Comparison of ENCODE assay signal across 21 cellular contexts in the genomic region with DNA sequence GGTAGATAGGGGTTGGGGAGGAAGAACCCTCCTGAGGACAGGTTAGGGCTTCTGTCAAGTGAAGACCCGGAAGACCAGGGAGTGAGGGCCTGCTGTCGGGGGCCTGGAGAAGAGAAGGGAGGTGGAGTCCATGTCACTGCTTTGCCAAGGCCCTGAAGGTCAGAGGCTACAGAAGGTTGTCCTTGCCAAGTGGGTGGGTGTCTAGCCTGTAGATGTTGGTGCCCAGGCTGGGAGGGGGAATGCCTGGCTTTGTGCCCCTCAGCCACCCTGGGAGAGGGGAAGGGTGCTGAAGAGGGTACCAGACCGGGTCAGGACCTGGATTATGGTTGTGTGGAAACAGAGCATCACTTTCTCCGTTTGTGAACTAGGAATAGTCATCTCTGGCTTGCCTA.
DNase-seq lines count a peak whose midpoint lies in the region; ATAC-seq, FAIRE-seq and TF ChIP-seq lines count a peak whose summit lies in the region.
"Had no signal": no experiment of that assay in that cellular context is flagged by ENCODE, and none has a peak within 500 bp of the region (broad histone marks: within the 10 kb centered on the region; RNA-seq: fewer than 3 reads in every experiment).

No MANE protein-coding gene starts in this region.

- no peak overlapping the region for H3K4me3 ChIP-seq in BLaER1 treated with 17β-estradiol and CSF1 and Interleukin-3, amounts not matched to agents 10 nM and 100 nM
- no peak overlapping the region for H3K4me3 ChIP-seq in gastroesophageal sphincter
- no peak overlapping the region for H3K4me3 ChIP-seq in tibial nerve
- no peak overlapping the region for H3K4me3 ChIP-seq in SJCRH30
- no peak overlapping the region for H3K4me3 ChIP-seq in psoas muscle
- H3K4me3 ChIP-seq: A549, GM23248, K562 had no signal

- H3K27me3 ChIP-seq in BLaER1 treated with 17β-estradiol and CSF1 and Interleukin-3, amounts not matched to agents 10 nM and 100 nM: no peaks in the 10 kb centered on the region
- H3K27me3 ChIP-seq in gastroesophageal sphincter (no peaks in the 10 kb centered on the region), tibial nerve (no peaks in the 10 kb centered on the region), SJCRH30 (peaks cover 22% of the 10 kb centered on the region), psoas muscle (ENCODE audit: insufficient read depth in 3 of 3, low read length in 2 of 3) (no peaks in the 10 kb centered on the region)

- 67 to 80% methylated on average over 1 to 2 of the region's 4 CpGs for WGBS in gastroesophageal sphincter (ENCODE audit: low coverage in 1 of 2), 2 donors
- 68 to 78% methylated on average over 4 of the region's 4 CpGs for WGBS in tibial nerve, 2 donors
- WGBS in psoas muscle, 3 donors: 92 to 94% (median 93%) methylated on average over 4 of the region's 4 CpGs

- TF ChIP-seq EP300 in gastroesophageal sphincter (IDR thresholded peaks at IDR 0.05) (no peak), tibial nerve (IDR thresholded peaks at IDR 0.05) (no peak)

- intact Hi-C loops in sciatic nerve (cut with DNase I) (no loop called here), psoas muscle (cut with DNase I) (loop anchor here in 1 of 2 donors (5.0 kb wide), 1 partner anchor 43 kb away; no protein-coding TSS in a partner anchor)

- peak; percentile 56 for DNase-seq in sciatic nerve (ENCODE audit: low spot score)
- no peak for DNase-seq in tibial nerve (ENCODE audit: low spot score in 2 of 2)
- DNase-seq in GM12892 (ENCODE audit: insufficient read length): no peak
- no peak for DNase-seq in SJCRH30
- no peak for DNase-seq in psoas muscle
- DNase-seq: GF-D8; GM23248; MV-4-11; NCI-H2029; NCI-H2171; NCI-H446; NK-92 treated with Interleukin-12 subunit alpha and Interleukin-12 subunit beta, amount 100 ng/mL, for 24 hours; RPMI8226 had no signal

- FAIRE-seq in GM12892 (lab: Jason Lieb, UNC): no peak
- FAIRE-seq: A549, GM12891, K562 had no signal

- peaks cover 19 to 70% (median 60%) of the 10 kb centered on the region in 10 experiments for H3K4me1 ChIP-seq in BLaER1 treated with 17β-estradiol and CSF1 and Interleukin-3, amounts not matched to agents 10 nM and 100 nM
- H3K4me1 ChIP-seq in gastroesophageal sphincter (peaks cover 14 to 85% (median 38%) of the 10 kb centered on the region in 3 donors), tibial nerve (peaks cover 0 to 89% (median 21%) of the 10 kb centered on the region in 4 donors), SJCRH30 (no peaks in the 10 kb centered on the region), psoas muscle (no peaks in the 10 kb centered on the region)

- no peak overlapping the region for H3K27ac ChIP-seq in BLaER1 treated with 17β-estradiol and CSF1 and Interleukin-3, amounts not matched to agents 10 nM and 100 nM
- H3K27ac ChIP-seq in gastroesophageal sphincter (peak overlapping the region; percentile 51 to 93 (median 92)), tibial nerve (peak overlapping the region; percentile 19 to 82 (median 58)), SJCRH30 (no peak overlapping the region), psoas muscle (no peak overlapping the region)
- H3K27ac ChIP-seq: A549, C4-2B, GM23248 had no signal

- TF ChIP-seq POLR2A in gastroesophageal sphincter (IDR thresholded peaks at IDR 0.05) (no peak), tibial nerve (IDR thresholded peaks at IDR 0.05) (no peak), GM12892 (IDR thresholded peaks at IDR 0.05; ENCODE audit: low read depth, low read length) (no peak)

- TF ChIP-seq CTCF in gastroesophageal sphincter (IDR thresholded peaks at IDR 0.05): no peak
- TF ChIP-seq CTCF in tibial nerve (IDR thresholded peaks at IDR 0.05): no peak
- TF ChIP-seq CTCF in psoas muscle (IDR thresholded peaks at IDR 0.05): no peak

- no peaks in the 10 kb centered on the region for H3K36me3 ChIP-seq in BLaER1 treated with 17β-estradiol and CSF1 and Interleukin-3, amounts not matched to agents 10 nM and 100 nM
- H3K36me3 ChIP-seq in gastroesophageal sphincter (peaks cover 0 to 21% of the 10 kb centered on the region in 2 donors), tibial nerve (no peaks in the 10 kb centered on the region), SJCRH30 (no peaks in the 10 kb centered on the region), psoas muscle (ENCODE audit: insufficient read depth in 1 of 2, low read depth in 1 of 2) (no peaks in the 10 kb centered on the region)

- peak overlapping the region in 8 of 11 experiments; percentile 26 to 94 (median 48); a peak in 14 of 22 replicates for H3K4me2 ChIP-seq in BLaER1 treated with 17β-estradiol and CSF1 and Interleukin-3, amounts not matched to agents 10 nM and 100 nM
- H3K4me2 ChIP-seq: A549 had no signal

- 0 out of 22 replicates have a peak, but pooled peaks cover 0 to 5% (median 0%) of the 10 kb centered on the region in 11 experiments for H4K20me1 ChIP-seq in BLaER1 treated with 17β-estradiol and CSF1 and Interleukin-3, amounts not matched to agents 10 nM and 100 nM

- no peaks in the 10 kb centered on the region for H3K9me3 ChIP-seq in BLaER1 treated with 17β-estradiol and CSF1 and Interleukin-3, amounts not matched to agents 10 nM and 100 nM (replicated peaks in 1 of 11)
- H3K9me3 ChIP-seq in gastroesophageal sphincter (no peaks in the 10 kb centered on the region), tibial nerve (no peaks in the 10 kb centered on the region), SJCRH30 (replicated peaks) (no peaks in the 10 kb centered on the region), psoas muscle (no peaks in the 10 kb centered on the region)
- H3K9me3 ChIP-seq: A549 had no signal

- H3K9ac ChIP-seq in BLaER1 treated with 17β-estradiol and CSF1 and Interleukin-3, amounts not matched to agents 10 nM and 100 nM: no peak overlapping the region
- H3K9ac ChIP-seq: GM23248 had no signal

- ATAC-seq in gastroesophageal sphincter (no peak), sciatic nerve (no peak), psoas muscle (no peak), esophagus mucosa (no peak)
- ATAC-seq: A549, HCT116, K562 had no signal

Comparison
In these comparisons a context has a peak if more than half of its experiments do, and no peak if none do; other contexts are left out.
1. H3K27ac ChIP-seq: peak in gastroesophageal sphincter (4 of 4) and tibial nerve (4 of 4); none in BLaER1 treated with 17β-estradiol and CSF1 and Interleukin-3, amounts not matched to agents 10 nM and 100 nM (0 of 11), SJCRH30 (single experiment) and psoas muscle (single experiment).